Comparison of ENCODE assay signal across 2 cellular contexts in the genomic region with DNA sequence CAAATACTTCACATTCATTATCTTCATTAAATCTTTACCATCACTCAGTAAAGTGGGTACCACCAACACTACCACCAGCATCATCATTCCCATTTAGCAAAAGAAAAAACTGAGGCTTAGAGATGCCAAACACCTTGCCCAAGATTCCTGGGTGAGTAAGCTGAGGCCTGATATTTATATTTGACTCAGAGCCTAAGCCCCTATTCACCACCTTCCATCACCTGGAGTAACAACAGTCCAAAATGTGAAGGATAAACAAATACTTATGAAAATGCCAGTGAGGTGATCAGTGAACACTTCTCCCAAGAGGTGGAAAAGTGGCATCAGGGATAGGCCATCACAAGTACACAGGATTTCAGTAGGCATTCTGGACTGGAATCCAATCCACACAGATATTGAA.
TF ChIP-seq lines count a peak whose summit lies in the region.

No MANE protein-coding gene starts in this region.

TF ChIP-seq in SK-N-SH, 30 proteins besides CTCF, POLR2A, EP300 and RAD21 (continued from another document):
- TF ChIP-seq, protein P1, sequence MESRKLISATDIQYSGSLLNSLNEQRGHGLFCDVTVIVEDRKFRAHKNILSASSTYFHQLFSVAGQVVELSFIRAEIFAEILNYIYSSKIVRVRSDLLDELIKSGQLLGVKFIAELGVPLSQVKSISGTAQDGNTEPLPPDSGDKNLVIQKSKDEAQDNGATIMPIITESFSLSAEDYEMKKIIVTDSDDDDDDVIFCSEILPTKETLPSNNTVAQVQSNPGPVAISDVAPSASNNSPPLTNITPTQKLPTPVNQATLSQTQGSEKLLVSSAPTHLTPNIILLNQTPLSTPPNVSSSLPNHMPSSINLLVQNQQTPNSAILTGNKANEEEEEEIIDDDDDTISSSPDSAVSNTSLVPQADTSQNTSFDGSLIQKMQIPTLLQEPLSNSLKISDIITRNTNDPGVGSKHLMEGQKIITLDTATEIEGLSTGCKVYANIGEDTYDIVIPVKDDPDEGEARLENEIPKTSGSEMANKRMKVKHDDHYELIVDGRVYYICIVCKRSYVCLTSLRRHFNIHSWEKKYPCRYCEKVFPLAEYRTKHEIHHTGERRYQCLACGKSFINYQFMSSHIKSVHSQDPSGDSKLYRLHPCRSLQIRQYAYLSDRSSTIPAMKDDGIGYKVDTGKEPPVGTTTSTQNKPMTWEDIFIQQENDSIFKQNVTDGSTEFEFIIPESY (IDR thresholded peaks at IDR 0.05; ENCODE audit: borderline replicate concordance, low read depth), result no peak
- TF ChIP-seq RFX5 (IDR thresholded peaks at IDR 0.05; ENCODE audit: low read length) (no peak), RCOR1 (IDR thresholded peaks at IDR 0.05; ENCODE audit: low read length) (no peak), NFIC (IDR thresholded peaks at IDR 0.05; ENCODE audit: borderline replicate concordance) (no peak), SIN3A (IDR thresholded peaks at IDR 0.05; ENCODE audit: borderline replicate concordance, low read depth, low read length) (no peak), CHD2 (IDR thresholded peaks at IDR 0.05; ENCODE audit: low read length, partially characterized antibody) (no peak)
- TF ChIP-seq, protein P2, sequence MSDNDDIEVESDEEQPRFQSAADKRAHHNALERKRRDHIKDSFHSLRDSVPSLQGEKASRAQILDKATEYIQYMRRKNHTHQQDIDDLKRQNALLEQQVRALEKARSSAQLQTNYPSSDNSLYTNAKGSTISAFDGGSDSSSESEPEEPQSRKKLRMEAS (IDR thresholded peaks at IDR 0.05; ENCODE audit: low read depth), result no peak
- TF ChIP-seq, protein P3, sequence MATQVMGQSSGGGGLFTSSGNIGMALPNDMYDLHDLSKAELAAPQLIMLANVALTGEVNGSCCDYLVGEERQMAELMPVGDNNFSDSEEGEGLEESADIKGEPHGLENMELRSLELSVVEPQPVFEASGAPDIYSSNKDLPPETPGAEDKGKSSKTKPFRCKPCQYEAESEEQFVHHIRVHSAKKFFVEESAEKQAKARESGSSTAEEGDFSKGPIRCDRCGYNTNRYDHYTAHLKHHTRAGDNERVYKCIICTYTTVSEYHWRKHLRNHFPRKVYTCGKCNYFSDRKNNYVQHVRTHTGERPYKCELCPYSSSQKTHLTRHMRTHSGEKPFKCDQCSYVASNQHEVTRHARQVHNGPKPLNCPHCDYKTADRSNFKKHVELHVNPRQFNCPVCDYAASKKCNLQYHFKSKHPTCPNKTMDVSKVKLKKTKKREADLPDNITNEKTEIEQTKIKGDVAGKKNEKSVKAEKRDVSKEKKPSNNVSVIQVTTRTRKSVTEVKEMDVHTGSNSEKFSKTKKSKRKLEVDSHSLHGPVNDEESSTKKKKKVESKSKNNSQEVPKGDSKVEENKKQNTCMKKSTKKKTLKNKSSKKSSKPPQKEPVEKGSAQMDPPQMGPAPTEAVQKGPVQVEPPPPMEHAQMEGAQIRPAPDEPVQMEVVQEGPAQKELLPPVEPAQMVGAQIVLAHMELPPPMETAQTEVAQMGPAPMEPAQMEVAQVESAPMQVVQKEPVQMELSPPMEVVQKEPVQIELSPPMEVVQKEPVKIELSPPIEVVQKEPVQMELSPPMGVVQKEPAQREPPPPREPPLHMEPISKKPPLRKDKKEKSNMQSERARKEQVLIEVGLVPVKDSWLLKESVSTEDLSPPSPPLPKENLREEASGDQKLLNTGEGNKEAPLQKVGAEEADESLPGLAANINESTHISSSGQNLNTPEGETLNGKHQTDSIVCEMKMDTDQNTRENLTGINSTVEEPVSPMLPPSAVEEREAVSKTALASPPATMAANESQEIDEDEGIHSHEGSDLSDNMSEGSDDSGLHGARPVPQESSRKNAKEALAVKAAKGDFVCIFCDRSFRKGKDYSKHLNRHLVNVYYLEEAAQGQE (IDR thresholded peaks at IDR 0.05; ENCODE audit: low read depth, low read length), result no peak

TF ChIP-seq in SK-N-SH treated with all-trans-retinoic acid at 6 μM for 48 hours, 23 proteins besides CTCF, POLR2A, EP300 and RAD21 (continued from another document):
- TF ChIP-seq, protein P4, sequence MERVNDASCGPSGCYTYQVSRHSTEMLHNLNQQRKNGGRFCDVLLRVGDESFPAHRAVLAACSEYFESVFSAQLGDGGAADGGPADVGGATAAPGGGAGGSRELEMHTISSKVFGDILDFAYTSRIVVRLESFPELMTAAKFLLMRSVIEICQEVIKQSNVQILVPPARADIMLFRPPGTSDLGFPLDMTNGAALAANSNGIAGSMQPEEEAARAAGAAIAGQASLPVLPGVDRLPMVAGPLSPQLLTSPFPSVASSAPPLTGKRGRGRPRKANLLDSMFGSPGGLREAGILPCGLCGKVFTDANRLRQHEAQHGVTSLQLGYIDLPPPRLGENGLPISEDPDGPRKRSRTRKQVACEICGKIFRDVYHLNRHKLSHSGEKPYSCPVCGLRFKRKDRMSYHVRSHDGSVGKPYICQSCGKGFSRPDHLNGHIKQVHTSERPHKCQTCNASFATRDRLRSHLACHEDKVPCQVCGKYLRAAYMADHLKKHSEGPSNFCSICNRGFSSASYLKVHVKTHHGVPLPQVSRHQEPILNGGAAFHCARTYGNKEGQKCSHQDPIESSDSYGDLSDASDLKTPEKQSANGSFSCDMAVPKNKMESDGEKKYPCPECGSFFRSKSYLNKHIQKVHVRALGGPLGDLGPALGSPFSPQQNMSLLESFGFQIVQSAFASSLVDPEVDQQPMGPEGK (CRISPR knock-in tag; IDR thresholded peaks at IDR 0.05; ENCODE audit: borderline replicate concordance), result no peak
- no peak for TF ChIP-seq ZFP3 (CRISPR knock-in tag; IDR thresholded peaks at IDR 0.05)
- TF ChIP-seq ZNF70 (CRISPR knock-in tag; IDR thresholded peaks at IDR 0.05), result no peak
- TF ChIP-seq ZNF8 (CRISPR knock-in tag; IDR thresholded peaks at IDR 0.05), result no peak
- no peak for TF ChIP-seq SNAI2 (CRISPR knock-in tag; IDR thresholded peaks at IDR 0.05)
- no peak for TF ChIP-seq ZC3H10 (CRISPR knock-in tag; IDR thresholded peaks at IDR 0.05)
- TF ChIP-seq RARB (CRISPR knock-in tag; IDR thresholded peaks at IDR 0.05), result no peak
- TF ChIP-seq ESRRG (CRISPR knock-in tag; IDR thresholded peaks at IDR 0.05), result no peak
- no peak for TF ChIP-seq OSR1 (CRISPR knock-in tag; IDR thresholded peaks at IDR 0.05)
- TF ChIP-seq, protein P5, sequence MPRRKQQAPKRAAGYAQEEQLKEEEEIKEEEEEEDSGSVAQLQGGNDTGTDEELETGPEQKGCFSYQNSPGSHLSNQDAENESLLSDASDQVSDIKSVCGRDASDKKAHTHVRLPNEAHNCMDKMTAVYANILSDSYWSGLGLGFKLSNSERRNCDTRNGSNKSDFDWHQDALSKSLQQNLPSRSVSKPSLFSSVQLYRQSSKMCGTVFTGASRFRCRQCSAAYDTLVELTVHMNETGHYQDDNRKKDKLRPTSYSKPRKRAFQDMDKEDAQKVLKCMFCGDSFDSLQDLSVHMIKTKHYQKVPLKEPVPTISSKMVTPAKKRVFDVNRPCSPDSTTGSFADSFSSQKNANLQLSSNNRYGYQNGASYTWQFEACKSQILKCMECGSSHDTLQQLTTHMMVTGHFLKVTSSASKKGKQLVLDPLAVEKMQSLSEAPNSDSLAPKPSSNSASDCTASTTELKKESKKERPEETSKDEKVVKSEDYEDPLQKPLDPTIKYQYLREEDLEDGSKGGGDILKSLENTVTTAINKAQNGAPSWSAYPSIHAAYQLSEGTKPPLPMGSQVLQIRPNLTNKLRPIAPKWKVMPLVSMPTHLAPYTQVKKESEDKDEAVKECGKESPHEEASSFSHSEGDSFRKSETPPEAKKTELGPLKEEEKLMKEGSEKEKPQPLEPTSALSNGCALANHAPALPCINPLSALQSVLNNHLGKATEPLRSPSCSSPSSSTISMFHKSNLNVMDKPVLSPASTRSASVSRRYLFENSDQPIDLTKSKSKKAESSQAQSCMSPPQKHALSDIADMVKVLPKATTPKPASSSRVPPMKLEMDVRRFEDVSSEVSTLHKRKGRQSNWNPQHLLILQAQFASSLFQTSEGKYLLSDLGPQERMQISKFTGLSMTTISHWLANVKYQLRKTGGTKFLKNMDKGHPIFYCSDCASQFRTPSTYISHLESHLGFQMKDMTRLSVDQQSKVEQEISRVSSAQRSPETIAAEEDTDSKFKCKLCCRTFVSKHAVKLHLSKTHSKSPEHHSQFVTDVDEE (CRISPR knock-in tag; IDR thresholded peaks at IDR 0.05), result no peak
- no peak for TF ChIP-seq GLIS3 (CRISPR knock-in tag; IDR thresholded peaks at IDR 0.05)
- no peak for TF ChIP-seq ARNTL (CRISPR knock-in tag; IDR thresholded peaks at IDR 0.05; ENCODE audit: borderline replicate concordance, low read depth)
- TF ChIP-seq, protein P6, sequence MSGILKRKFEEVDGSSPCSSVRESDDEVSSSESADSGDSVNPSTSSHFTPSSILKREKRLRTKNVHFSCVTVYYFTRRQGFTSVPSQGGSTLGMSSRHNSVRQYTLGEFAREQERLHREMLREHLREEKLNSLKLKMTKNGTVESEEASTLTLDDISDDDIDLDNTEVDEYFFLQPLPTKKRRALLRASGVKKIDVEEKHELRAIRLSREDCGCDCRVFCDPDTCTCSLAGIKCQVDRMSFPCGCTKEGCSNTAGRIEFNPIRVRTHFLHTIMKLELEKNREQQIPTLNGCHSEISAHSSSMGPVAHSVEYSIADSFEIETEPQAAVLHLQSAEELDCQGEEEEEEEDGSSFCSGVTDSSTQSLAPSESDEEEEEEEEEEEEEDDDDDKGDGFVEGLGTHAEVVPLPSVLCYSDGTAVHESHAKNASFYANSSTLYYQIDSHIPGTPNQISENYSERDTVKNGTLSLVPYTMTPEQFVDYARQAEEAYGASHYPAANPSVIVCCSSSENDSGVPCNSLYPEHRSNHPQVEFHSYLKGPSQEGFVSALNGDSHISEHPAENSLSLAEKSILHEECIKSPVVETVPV (CRISPR knock-in tag; IDR thresholded peaks at IDR 0.05), result no peak
- no peak for TF ChIP-seq TOX (CRISPR knock-in tag; IDR thresholded peaks at IDR 0.05; ENCODE audit: borderline replicate concordance)
TF ChIP-seq in SK-N-SH treated with all-trans-retinoic acid at 6 μM for 48 hours: peak in this region for 0.
